Comparison of ENCODE assay signal across 12 cellular contexts in genomic region chr5:144812770-144813169, GRCh38.
DNase-seq lines count a peak whose midpoint lies in the region; ATAC-seq and TF ChIP-seq lines count a peak whose summit lies in the region.
"Had no signal": no experiment of that assay in that cellular context is flagged by ENCODE, and none has a peak within 500 bp of the region (broad histone marks: within the 10 kb centered on the region; RNA-seq: fewer than 3 reads in every experiment).

No MANE protein-coding gene starts in this region.

- no peak for ATAC-seq in GM18505 (IDR thresholded peaks at IDR 0.05; ENCODE audit: unreplicated experiment)
- ATAC-seq: natural killer cell treated with Interleukin-12 subunit alpha and Interleukin-12 subunit beta and Interleukin-15 and Interleukin-18, amount 100 ng/mL, for 72 hours had no signal

- no peak for TF ChIP-seq POLR2A in GM18505 (IDR thresholded peaks at IDR 0.05; ENCODE audit: borderline replicate concordance, extremely low read depth, insufficient read depth, insufficient read length)

- DNase-seq in EL (peak; percentile 97), RKO (ENCODE audit: low spot score) (peak; percentile 0), fibroblast of peridontal ligament (ENCODE audit: extremely low read depth) (peak; percentile 97), renal cortical epithelial cell (ENCODE audit: low read depth) (peak; percentile 56), SHP77 (lab: John Stamatoyannopoulos, UW) (no peak), NCI-H524 treated with DMSO at 0.1 percent for 48 hours (lab: John Stamatoyannopoulos, UW) (no peak)
- DNase-seq in activated effector memory CD4-positive, alpha-beta T cell treated with Interleukin-2 at 50 U/mL for 16 hours, result no peak
- DNase-seq: caudate nucleus, MM.1S, NCI-H2171 had no signal

Comparison
In these comparisons a context has a peak if more than half of its experiments do, and no peak if none do; other contexts are left out.
1. DNase-seq: peak in EL (single experiment), RKO (single experiment), fibroblast of peridontal ligament (single experiment) and renal cortical epithelial cell (single experiment); none in SHP77 (0 of 2), activated effector memory CD4-positive, alpha-beta T cell treated with Interleukin-2 at 50 U/mL for 16 hours (single experiment) and NCI-H524 treated with DMSO at 0.1 percent for 48 hours (single experiment).